In the genomic region with DNA sequence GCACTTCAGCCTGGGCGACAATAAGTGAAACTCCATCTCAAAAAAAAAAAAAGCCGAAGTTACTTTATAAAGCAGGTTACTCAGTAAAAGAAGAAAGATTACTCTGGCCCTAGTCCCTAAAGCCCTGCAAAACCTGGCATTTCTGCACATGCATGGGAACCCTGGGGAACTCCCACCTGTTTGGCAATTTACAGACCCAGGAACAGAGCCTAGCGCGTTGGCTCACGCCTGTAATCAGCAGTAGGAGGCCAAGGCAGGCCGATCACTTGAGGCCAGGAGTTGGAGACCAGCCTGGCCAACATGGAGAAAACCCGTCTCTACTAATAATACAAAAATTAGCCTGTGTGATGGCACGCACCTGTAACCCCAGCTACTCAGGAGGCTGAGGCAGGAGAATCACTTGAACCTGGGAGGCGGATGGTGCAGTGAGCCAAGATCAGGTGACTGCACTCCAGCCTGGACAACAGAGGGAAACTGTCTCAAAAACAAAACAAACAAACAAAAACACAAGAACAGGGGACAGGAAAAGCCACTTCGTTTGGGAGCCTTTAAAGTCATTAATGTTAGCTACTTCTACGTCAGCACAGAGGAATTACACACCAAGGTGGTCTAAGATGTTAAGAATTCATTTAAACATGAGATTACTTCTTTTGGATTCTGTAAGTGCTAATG, we compare ENCODE assay signal across 11 cellular contexts. TPM values are rescaled to one million over a fixed set of nuclear protein-coding genes. Genes with fewer than 3 reads are reported as not detected.
A peak's percentile ranks its signal among the peaks of the same experiment; 100 is the strongest.
DNase-seq lines count a peak whose midpoint lies in the region; ATAC-seq, FAIRE-seq and TF ChIP-seq lines count a peak whose summit lies in the region.
"Had no signal": no experiment of that assay in that cellular context is flagged by ENCODE, and none has a peak within 500 bp of the region (broad histone marks: within the 10 kb centered on the region; RNA-seq: fewer than 3 reads in every experiment).

No MANE protein-coding gene starts in this region.

- H3K23ac ChIP-seq in neuronal stem cell (ENCODE audit: low read depth, low read length, poor library complexity): no peak overlapping the region

- no peaks in the 10 kb centered on the region for H3K79me1 ChIP-seq in neuronal stem cell (ENCODE audit: low read depth, low read length)

- H2BK15ac ChIP-seq in neuronal stem cell (ENCODE audit: low read length): no peak overlapping the region

- POLR2A ChIA-PET in SK-N-SH (lab: Yijun Ruan, JAX): interaction anchor here (1.5 kb wide), 1 partner anchor 34 kb away, joined by 3 read pairs; the partner anchor contains the start of gene SPTSSA

- no peak for DNase-seq in SK-N-SH
- no peak for DNase-seq in neuronal stem cell (ENCODE audit: low spot score)
- DNase-seq in vagina (ENCODE audit: extremely low spot score in 2 of 2): peak in 1 of 2 donors; percentile 91
- no peak for DNase-seq in activated CD4-positive, alpha-beta T cell treated with anti-CD3 and anti-CD28 coated beads for 4 hours
- no peak for DNase-seq in H54 (ENCODE audit: insufficient read length, low spot score)
- no peak for DNase-seq in activated T-cell treated with anti-CD3 and anti-CD28 coated beads, Interleukin-2, amount 50 U/mL, for 1 hour
- DNase-seq: retina, T-helper 9 cell had no signal

- peaks cover 0 to 8% of the 10 kb centered on the region in 2 experiments; a peak in 2 of 4 replicates for H3K4me1 ChIP-seq in SK-N-SH (ENCODE audit: control insufficient read depth in 1 of 2, insufficient read depth in 2 of 2, low read depth in 1 of 2, low read length in 1 of 2)
- H3K4me1 ChIP-seq in gastroesophageal sphincter: peaks cover 0 to 25% (median 14%) of the 10 kb centered on the region in 3 donors
- peaks cover 8 to 12% of the 10 kb centered on the region in 2 donors for H3K4me1 ChIP-seq in neuronal stem cell (ENCODE audit: control insufficient read depth in 2 of 2, insufficient read depth in 1 of 2, low read depth in 1 of 2, low read length in 2 of 2)
- H3K4me1 ChIP-seq in vagina: peaks cover 24% of the 10 kb centered on the region

- no peak overlapping the region for H4K8ac ChIP-seq in neuronal stem cell (ENCODE audit: low read depth, low read length)

- H2BK5ac ChIP-seq in neuronal stem cell (ENCODE audit: low read length): no peak overlapping the region

- no peaks in the 10 kb centered on the region for H3K36me3 ChIP-seq in SK-N-SH (replicated peaks in 1 of 2; ENCODE audit: control insufficient read depth in 1 of 2, insufficient read depth in 2 of 2, low read length in 1 of 2)
- no peaks in the 10 kb centered on the region for H3K36me3 ChIP-seq in gastroesophageal sphincter
- no peaks in the 10 kb centered on the region for H3K36me3 ChIP-seq in neuronal stem cell (replicated peaks in 1 of 2; ENCODE audit: control insufficient read depth in 2 of 2, insufficient read depth in 2 of 2, low read length in 2 of 2)
- H3K36me3 ChIP-seq in vagina: no peaks in the 10 kb centered on the region

- H4K20me1 ChIP-seq in SK-N-SH (ENCODE audit: insufficient read depth): no peaks in the 10 kb centered on the region

- TF ChIP-seq POLR2A in gastroesophageal sphincter (IDR thresholded peaks at IDR 0.05) (no peak), vagina (IDR thresholded peaks at IDR 0.05) (no peak), H54 (IDR thresholded peaks at IDR 0.05; ENCODE audit: low read depth, low read length) (no peak)

- H3K4me3 ChIP-seq in SK-N-SH (ENCODE audit: low read depth in 2 of 2, low read length in 1 of 2) (no peak overlapping the region), gastroesophageal sphincter (no peak overlapping the region), neuronal stem cell (ENCODE audit: low read length in 2 of 2) (no peak overlapping the region), vagina (peak overlapping the region in 1 of 2 donors; percentile 27)

- no peak overlapping the region for H3K4ac ChIP-seq in neuronal stem cell (ENCODE audit: low read length)

- peaks cover 9% of the 10 kb centered on the region for H3F3A ChIP-seq in SK-N-SH (replicated peaks; ENCODE audit: insufficient read depth)

- H3K27ac ChIP-seq in SK-N-SH (ENCODE audit: low read depth in 2 of 2, low read length in 1 of 2): peak overlapping the region in 1 of 2 experiments; percentile 98; a peak in 3 of 4 replicates
- H3K27ac ChIP-seq in gastroesophageal sphincter: peak overlapping the region; percentile 54 to 91 (median 81)
- H3K27ac ChIP-seq in neuronal stem cell (replicated peaks; ENCODE audit: low read length): no peak overlapping the region
- H3K27ac ChIP-seq in vagina: peak overlapping the region; percentile 88
- H3K27ac ChIP-seq: 22Rv1 had no signal

- FAIRE-seq in H54 (lab: Jason Lieb, UNC): no peak

- H2BK12ac ChIP-seq in neuronal stem cell (ENCODE audit: low read length): no peak overlapping the region

- H3K9me3 ChIP-seq in SK-N-SH (no peaks in the 10 kb centered on the region), gastroesophageal sphincter (no peaks in the 10 kb centered on the region), neuronal stem cell (replicated peaks in 1 of 2; ENCODE audit: control insufficient read depth in 2 of 2, insufficient read depth in 1 of 2, low read depth in 1 of 2, low read length in 2 of 2) (no peaks in the 10 kb centered on the region), vagina (no peaks in the 10 kb centered on the region)

- H3K27me3 ChIP-seq in SK-N-SH (ENCODE audit: insufficient read depth): no peaks in the 10 kb centered on the region
- no peaks in the 10 kb centered on the region for H3K27me3 ChIP-seq in gastroesophageal sphincter
- no peaks in the 10 kb centered on the region for H3K27me3 ChIP-seq in neuronal stem cell (ENCODE audit: control insufficient read depth in 3 of 3, insufficient read depth in 3 of 3, low read depth in 1 of 3, low read length in 3 of 3)
- H3K27me3 ChIP-seq in vagina: no peaks in the 10 kb centered on the region

- intact Hi-C loops in vagina (cut with DNase I): no loop called here

- H3K9ac ChIP-seq in SK-N-SH (peak overlapping the region; percentile 6; the same call in 1 of the 2 replicates), neuronal stem cell (ENCODE audit: low read depth, low read length, poor library complexity) (no peak overlapping the region)

- no peak for TF ChIP-seq RAD21 in SK-N-SH (IDR thresholded peaks at IDR 0.05; ENCODE audit: low read length)

- H3K18ac ChIP-seq in neuronal stem cell (ENCODE audit: low read length): no peak overlapping the region

- WGBS in SK-N-SH (ENCODE audit: low lambda C conversion rate): 89% methylated on average over 11 of the region's 11 CpGs
- 66 to 73% methylated on average over 3 to 10 of the region's 11 CpGs for WGBS in gastroesophageal sphincter (ENCODE audit: low coverage in 1 of 2), 2 donors
- no CpG with 5 or more reads among the region's 11 CpGs for WGBS in neuronal stem cell (ENCODE audit: extremely low coverage in 2 of 2, insufficient read length in 2 of 2, insufficient replicate concordance in 1 of 2), 2 donors

- no peak for TF ChIP-seq EP300 in SK-N-SH (IDR thresholded peaks at IDR 0.05; ENCODE audit: borderline replicate concordance in 1 of 2, low read depth in 1 of 2, low read length in 1 of 2)
- no peak for TF ChIP-seq EP300 in gastroesophageal sphincter (IDR thresholded peaks at IDR 0.05)

- H2BK120ac ChIP-seq in neuronal stem cell (ENCODE audit: low read depth, low read length): no peak overlapping the region

- no peak overlapping the region for H4K91ac ChIP-seq in neuronal stem cell (ENCODE audit: low read depth, low read length, poor library complexity)

- CTCF ChIA-PET in SK-N-SH (lab: Yijun Ruan, JAX): interaction anchor here (1.0 to 6.3 kb wide), 2 partner anchors 9 to 166 kb away, joined by 3 to 70 read pairs; no protein-coding TSS in a partner anchor

- H2AK5ac ChIP-seq in neuronal stem cell (ENCODE audit: low read depth, low read length): no peak overlapping the region

- H3K4me2 ChIP-seq in SK-N-SH (no peak overlapping the region), neuronal stem cell (ENCODE audit: insufficient read depth, low read length, poor library complexity, severe bottlenecking) (no peak overlapping the region)

- ATAC-seq in SK-N-SH treated with all-trans-retinoic acid at 6 μM for 48 hours (no peak), gastroesophageal sphincter (peak; percentile 40)

- no peaks in the 10 kb centered on the region for H3K79me2 ChIP-seq in SK-N-SH (ENCODE audit: insufficient read depth)

- no peak overlapping the region for H3K14ac ChIP-seq in neuronal stem cell (ENCODE audit: low read length)

- H2AFZ ChIP-seq in SK-N-SH (ENCODE audit: low read depth): peak overlapping the region; percentile 77; the same call in 1 of the 2 replicates
- H2AFZ ChIP-seq in neuronal stem cell (ENCODE audit: low read length): peak overlapping the region; percentile 86

- TF ChIP-seq CTCF in SK-N-SH (IDR thresholded peaks at IDR 0.05) (no peak), gastroesophageal sphincter (IDR thresholded peaks at IDR 0.05) (no peak), vagina (IDR thresholded peaks at IDR 0.05) (no peak)

- H3K9me2 ChIP-seq in SK-N-SH: no peaks in the 10 kb centered on the region

TF ChIP-seq in SK-N-SH, 30 proteins besides CTCF, POLR2A, EP300 and RAD21 (continues in another document):
- TF ChIP-seq ELF1 (IDR thresholded peaks at IDR 0.05) (no peak), NRF1 (IDR thresholded peaks at IDR 0.05; ENCODE audit: low read depth, low read length) (no peak), RXRA (IDR thresholded peaks at IDR 0.05; ENCODE audit: borderline replicate concordance, low read depth) (no peak), NFIC (IDR thresholded peaks at IDR 0.05; ENCODE audit: borderline replicate concordance) (no peak), CHD2 (IDR thresholded peaks at IDR 0.05; ENCODE audit: low read length, partially characterized antibody) (no peak), GATA2 (CRISPR knock-in tag; IDR thresholded peaks at IDR 0.05) (no peak)

TF ChIP-seq in SK-N-SH treated with all-trans-retinoic acid at 6 μM for 48 hours, 23 proteins besides CTCF, POLR2A, EP300 and RAD21:
- TF ChIP-seq ZC3H10 (CRISPR knock-in tag; IDR thresholded peaks at IDR 0.05) (no peak), PPARA (CRISPR knock-in tag; IDR thresholded peaks at IDR 0.05; ENCODE audit: borderline replicate concordance) (no peak)

RNA-seq across cellular contexts. Expression of gene SPTSSA, which starts 34.1 kb away (rescaled TPM):
- 27.8 and 39.5 TPM in 2 replicates for polyA plus RNA-seq in SK-N-SH (2012; rRNA removed)
- 34.0 and 38.1 TPM in 2 replicates for polyA plus RNA-seq in SK-N-SH (2012; cell fraction: cytosol; rRNA removed)
- polyA plus RNA-seq in SK-N-SH (2012; cell fraction: nucleus; rRNA removed): 7.8 and 13.2 TPM in 2 replicates
- total RNA-seq in gastroesophageal sphincter (10 to 100 TPM; 14.7 to 28.9 (median 22.3) TPM), vagina (29.0 TPM)
- polyA plus RNA-seq in neuronal stem cell (2013, experiment 1 of 2): 27.1 TPM
- polyA plus RNA-seq in neuronal stem cell (2013, experiment 2 of 2): 27.1 TPM

RNA-seq across cellular contexts. Expression of gene EAPP, which starts 43.4 kb away (rescaled TPM):
- 30.0 and 34.5 TPM in 2 replicates for polyA plus RNA-seq in SK-N-SH (2012; rRNA removed)
- 45.9 and 61.5 TPM in 2 replicates for polyA plus RNA-seq in SK-N-SH (2012; cell fraction: cytosol; rRNA removed)
- polyA plus RNA-seq in SK-N-SH (2012; cell fraction: nucleus; rRNA removed): 12.2 and 17.2 TPM in 2 replicates
- total RNA-seq in gastroesophageal sphincter (10 to 100 TPM; 24.3 to 43.1 (median 37.5) TPM), vagina (28.0 TPM)
- 58.1 TPM for polyA plus RNA-seq in neuronal stem cell (2013, experiment 1 of 2)
- 61.4 TPM for polyA plus RNA-seq in neuronal stem cell (2013, experiment 2 of 2)
